16 cellular contexts compared by ENCODE assay signal in genomic region chr5:8577792-8578191, GRCh38.
A peak's percentile ranks its signal among the peaks of the same experiment; 100 is the strongest.
DNase-seq lines count a peak whose midpoint lies in the region; ATAC-seq and TF ChIP-seq lines count a peak whose summit lies in the region.
"Had no signal": no experiment of that assay in that cellular context is flagged by ENCODE, and none has a peak within 500 bp of the region (broad histone marks: within the 10 kb centered on the region; RNA-seq: fewer than 3 reads in every experiment).

No MANE protein-coding gene starts in this region.

- DNase-seq in DMS114 treated with DMSO at 0.1 percent for 48 hours (lab: John Stamatoyannopoulos, UW; ENCODE audit: unreplicated experiment) (peak; percentile 21), PC-3 (peak; percentile 35), cerebellar nuclear complex (lab: John Stamatoyannopoulos, UW) (no peak), testis (no peak), GOT3 (lab: John Stamatoyannopoulos, UW) (no peak)
- DNase-seq in activated CD8-positive, alpha-beta memory T cell treated with anti-CD3 and anti-CD28 coated beads, Interleukin-2, amount 50 U/mL, for 48 hours = no peak
- DNase-seq: activated naive CD8-positive, alpha-beta T cell treated with anti-CD3 and anti-CD28 coated beads, Interleukin-2, amount 50 U/mL, for 24 hours; cortex of kidney; DND-41; H9; NCI-H1105 treated with DMSO at 0.1 percent for 48 hours; NCI-H774; psoas muscle; SIG-M5 had no signal

- H3K4me1 ChIP-seq in PC-3 (ENCODE audit: insufficient read depth, low read length) = no peaks in the 10 kb centered on the region
- H3K4me1 ChIP-seq in testis = no peaks in the 10 kb centered on the region
- H3K4me1 ChIP-seq: psoas muscle had no signal

- H3F3A ChIP-seq in PC-3 (ENCODE audit: low read length, unreplicated experiment) = no peaks in the 10 kb centered on the region

- CTCF ChIA-PET in PC-3 (lab: Charles Lee) = no interaction called here

- H3K27ac ChIP-seq in PC-3 (ENCODE audit: low read length) = no peak overlapping the region
- H3K27ac ChIP-seq in testis = no peak overlapping the region
- H3K27ac ChIP-seq: psoas muscle had no signal

- TF ChIP-seq POLR2A in testis (IDR thresholded peaks at IDR 0.05) = no peak

- no peak for TF ChIP-seq CTCF in PC-3 (conservative IDR thresholded peaks at IDR 0.05; ENCODE audit: low read depth, low read length)
- no peak for TF ChIP-seq CTCF in testis (IDR thresholded peaks at IDR 0.05)

- ATAC-seq in GM18870 (IDR thresholded peaks at IDR 0.05; ENCODE audit: unreplicated experiment) = peak; percentile 98
- ATAC-seq in HG02885 (IDR thresholded peaks at IDR 0.05; ENCODE audit: poor library complexity, unreplicated experiment) = peak; percentile 69
- ATAC-seq in PC-3 = no peak
- ATAC-seq: activated naive CD8-positive, alpha-beta T cell treated with anti-CD3 and anti-CD28 coated beads, Interleukin-2, amount 50 U/mL, for 24 hours; psoas muscle had no signal

- no peak overlapping the region for H2AFZ ChIP-seq in PC-3 (ENCODE audit: low read length)

- H3K4me3 ChIP-seq in PC-3 (ENCODE audit: low read length) (no peak overlapping the region), testis (no peak overlapping the region)
- H3K4me3 ChIP-seq: psoas muscle had no signal

- no peaks in the 10 kb centered on the region for H4K20me1 ChIP-seq in PC-3 (ENCODE audit: low read length)

- intact Hi-C loops in PC-3 (cut with micrococcal nuclease) (no loop called here), testis (cut with DNase I; ENCODE audit: low total_unique reads) (no loop called here)

- H3K9ac ChIP-seq in PC-3 (ENCODE audit: low read length) = no peak overlapping the region

- 75 to 80% methylated on average over 3 of the region's 3 CpGs for WGBS in testis, 2 donors

- H3K9me2 ChIP-seq in PC-3 (replicated peaks; ENCODE audit: low read length) = no peaks in the 10 kb centered on the region

- H3K36me3 ChIP-seq in PC-3 (ENCODE audit: low read depth, low read length) = no peaks in the 10 kb centered on the region
- H3K36me3 ChIP-seq in testis (ENCODE audit: low read depth, missing control alignments) = no peaks in the 10 kb centered on the region

- no TSS peak for BruUV-seq in PC-3 (replicated peaks; lab: Mats Ljungman, UMichigan)

- POLR2A ChIA-PET in PC-3 (lab: Charles Lee; ENCODE audit: unreplicated experiment) = no interaction called here

- no peak overlapping the region for H3K4me2 ChIP-seq in PC-3 (ENCODE audit: low read length)

- H3K27me3 ChIP-seq in PC-3 (ENCODE audit: low read length) (no peaks in the 10 kb centered on the region), testis (no peaks in the 10 kb centered on the region)

- H3K79me2 ChIP-seq in PC-3 (ENCODE audit: low read length) = no peaks in the 10 kb centered on the region

- H3K9me3 ChIP-seq in PC-3 (ENCODE audit: low read length) (no peaks in the 10 kb centered on the region), testis (no peaks in the 10 kb centered on the region)
- H3K9me3 ChIP-seq: psoas muscle had no signal

Comparison
In these comparisons a context has a peak if more than half of its experiments do, and no peak if none do; other contexts are left out.
1. DNase-seq: peak in DMS114 treated with DMSO at 0.1 percent for 48 hours (single experiment) and PC-3 (single experiment); none in cerebellar nuclear complex (0 of 2), activated CD8-positive, alpha-beta memory T cell treated with anti-CD3 and anti-CD28 coated beads, Interleukin-2, amount 50 U/mL, for 48 hours (single experiment), testis (single experiment) and GOT3 (single experiment).